In the genomic region with DNA sequence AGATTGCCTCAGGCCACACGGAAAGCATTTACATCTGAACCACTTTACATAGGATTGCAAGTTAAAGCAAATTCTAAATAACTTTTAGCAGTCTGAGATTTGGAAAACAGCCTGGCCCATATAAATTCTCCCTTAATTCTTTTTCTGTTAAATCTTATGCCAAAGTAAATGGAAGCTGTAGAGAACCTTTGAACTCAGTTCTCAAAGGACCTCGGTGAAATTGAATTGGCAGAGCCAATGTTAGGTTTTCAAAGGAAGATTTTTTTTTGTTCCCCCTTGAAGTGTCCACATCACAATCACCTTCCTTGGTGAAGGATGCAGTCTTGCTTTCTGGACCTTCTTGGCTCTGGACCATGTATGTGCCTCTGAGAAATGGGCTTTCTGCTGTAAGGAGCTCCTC, we compare ENCODE assay signal across 2 cellular contexts.
TF ChIP-seq lines count a peak whose summit lies in the region.

No MANE protein-coding gene starts in this region.

TF ChIP-seq in GM23338, 12 proteins besides CTCF, POLR2A, EP300 and RAD21 (continues in another document):
- TF ChIP-seq REST (IDR thresholded peaks at IDR 0.05; ENCODE audit: unreplicated experiment) (no peak), ZNF462 (CRISPR knock-in tag; IDR thresholded peaks at IDR 0.05) (no peak), STAT1 (IDR thresholded peaks at IDR 0.05; ENCODE audit: unreplicated experiment) (no peak), CREB1 (CRISPR knock-in tag; IDR thresholded peaks at IDR 0.05; ENCODE audit: low read depth) (no peak), ZNF114 (CRISPR knock-in tag; IDR thresholded peaks at IDR 0.05) (no peak), JUNB (IDR thresholded peaks at IDR 0.05; ENCODE audit: unreplicated experiment) (no peak), ZNF331 (CRISPR knock-in tag; IDR thresholded peaks at IDR 0.05; ENCODE audit: low read depth) (no peak), NANOG (IDR thresholded peaks at IDR 0.05; ENCODE audit: borderline replicate concordance) (no peak), POLR2AphosphoS5 (IDR thresholded peaks at IDR 0.05; ENCODE audit: low read depth) (no peak), EZH2 (IDR thresholded peaks at IDR 0.05; ENCODE audit: low read depth, unreplicated experiment) (no peak)

TF ChIP-seq in WTC11, 78 proteins besides CTCF, POLR2A, EP300 and RAD21 (continued from another document):
- TF ChIP-seq, protein P1, sequence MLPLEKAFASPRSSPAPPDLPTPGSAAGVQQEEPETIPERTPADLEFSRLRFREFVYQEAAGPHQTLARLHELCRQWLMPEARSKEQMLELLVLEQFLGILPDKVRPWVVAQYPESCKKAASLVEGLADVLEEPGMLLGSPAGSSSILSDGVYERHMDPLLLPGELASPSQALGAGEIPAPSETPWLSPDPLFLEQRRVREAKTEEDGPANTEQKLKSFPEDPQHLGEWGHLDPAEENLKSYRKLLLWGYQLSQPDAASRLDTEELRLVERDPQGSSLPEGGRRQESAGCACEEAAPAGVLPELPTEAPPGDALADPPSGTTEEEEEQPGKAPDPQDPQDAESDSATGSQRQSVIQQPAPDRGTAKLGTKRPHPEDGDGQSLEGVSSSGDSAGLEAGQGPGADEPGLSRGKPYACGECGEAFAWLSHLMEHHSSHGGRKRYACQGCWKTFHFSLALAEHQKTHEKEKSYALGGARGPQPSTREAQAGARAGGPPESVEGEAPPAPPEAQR (CRISPR knock-in tag; IDR thresholded peaks at IDR 0.05) = no peak
- TF ChIP-seq ZNF232 (CRISPR knock-in tag; IDR thresholded peaks at IDR 0.05) = no peak
- TF ChIP-seq ESRRA (CRISPR knock-in tag; IDR thresholded peaks at IDR 0.05; ENCODE audit: borderline replicate concordance) = no peak
- no peak for TF ChIP-seq NFE2L1 (CRISPR knock-in tag; IDR thresholded peaks at IDR 0.05)
- TF ChIP-seq SOX15 (CRISPR knock-in tag; IDR thresholded peaks at IDR 0.05) = no peak
- no peak for TF ChIP-seq ATF3 (CRISPR knock-in tag; conservative IDR thresholded peaks at IDR 0.05)
- TF ChIP-seq SMAD3 (CRISPR knock-in tag; IDR thresholded peaks at IDR 0.05; ENCODE audit: borderline replicate concordance) = no peak
TF ChIP-seq in WTC11: peak in this region for 0.
